27 cellular contexts compared by ENCODE assay signal in the genomic region with DNA sequence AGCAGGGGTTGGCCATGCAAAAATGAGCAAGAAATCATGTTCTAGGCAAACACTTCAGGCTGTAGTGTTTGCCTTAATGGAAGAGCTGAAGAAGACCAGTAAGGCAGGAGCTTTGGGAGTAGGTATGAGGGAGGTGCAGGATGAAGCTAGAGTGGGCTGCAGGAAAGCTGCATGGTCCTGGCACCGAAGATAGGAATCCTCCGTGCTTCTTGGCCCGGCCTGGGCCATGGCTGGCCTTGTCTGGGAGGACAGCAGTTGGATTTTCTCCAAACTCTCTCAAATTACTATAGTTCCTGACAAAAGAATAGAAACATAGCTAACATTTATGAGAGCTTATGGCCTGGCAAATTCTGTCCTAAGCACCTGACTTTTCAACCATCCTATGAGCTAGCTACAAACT.
"Had no signal": no experiment of that assay in that cellular context is flagged by ENCODE, and none has a peak within 500 bp of the region (broad histone marks: within the 10 kb centered on the region; RNA-seq: fewer than 3 reads in every experiment).

No MANE protein-coding gene starts in this region.

- H3K9me3 ChIP-seq: Peyer's patch had no signal

- H3K27ac ChIP-seq: brain microvascular endothelial cell, cardiac muscle cell, Peyer's patch had no signal

- ATAC-seq: activated naive CD4-positive, alpha-beta T cell treated with anti-CD3 and anti-CD28 coated beads, Interleukin-2, amount 50 U/mL, for 72 hours; activated naive CD8-positive, alpha-beta T cell treated with anti-CD3 and anti-CD28 coated beads, Interleukin-2, amount 50 U/mL, for 24 hours; activated T-cell treated with anti-CD3 and anti-CD28 coated beads, Interleukin-2, amount 50 U/mL, for 4 hours; K562 had no signal

- DNase-seq: activated B cell treated with CpG ODN at 0.5 μM for 24 hours; activated CD4-positive, alpha-beta memory T cell treated with anti-CD3 and anti-CD28 coated beads for 36 hours; activated CD4-positive, alpha-beta T cell treated with anti-CD3 and anti-CD28 coated beads for 1 hour; activated CD4-positive, alpha-beta T cell treated with anti-CD3 and anti-CD28 coated beads, Interleukin-2, amount 10 ng/mL, durations not matched to agents 24 days and 14 days; activated CD8-positive, alpha-beta memory T cell treated with anti-CD3 and anti-CD28 coated beads for 24 hours; activated effector memory CD4-positive, alpha-beta T cell treated with anti-CD3 and anti-CD28 coated beads, Interleukin-2, amount 50 U/mL, for 16 hours; activated naive CD4-positive, alpha-beta T cell treated with Interleukin-2 at 50 U/mL for 16 hours; activated naive CD8-positive, alpha-beta T cell treated with anti-CD3 and anti-CD28 coated beads, Interleukin-2, amount 50 U/mL, for 24 hours; activated T-cell treated with anti-CD3 and anti-CD28 coated beads, Interleukin-2, amount 50 U/mL, for 4 hours; amygdala; brain microvascular endothelial cell; Karpas-422; MM.1S; NCI-H1105 treated with DMSO at 0.1 percent for 48 hours; NCI-H1436 treated with DMSO at 0.1 percent for 48 hours; NCI-H187 treated with DMSO at 0.1 percent for 48 hours; NCI-H2107; NCI-H2171 treated with DMSO at 0.1 percent for 48 hours; NCI-H226; NCI-H526; NCI-H774; NK-92 treated with Interleukin-12 subunit alpha and Interleukin-12 subunit beta, amount 100 ng/mL, for 24 hours; Peyer's patch; SHP77 treated with DMSO at 0.1 percent for 48 hours had no signal

- H3K36me3 ChIP-seq: brain microvascular endothelial cell, cardiac muscle cell, Peyer's patch had no signal

- H3K27me3 ChIP-seq: brain microvascular endothelial cell, Peyer's patch had no signal

- H3K4me3 ChIP-seq: cardiac muscle cell, K562, Peyer's patch had no signal

- H3K4me1 ChIP-seq: Peyer's patch had no signal
